In genomic region chr12:68932701-68933563, GRCh38 we compare ENCODE assay signal across 8 cellular contexts. TPM values are rescaled to one million over a fixed set of nuclear protein-coding genes. Genes with fewer than 3 reads are reported as not detected.
DNase-seq lines count a peak whose midpoint lies in the region; ATAC-seq lines count a peak whose summit lies in the region.

TSS of gene CPM (minus strand) at chr12:68933171. CDS start at chr12:68932837, 334 bp downstream.

- peaks cover 19% of the 10 kb centered on the region for H3K4me1 ChIP-seq in mononuclear cell (ENCODE audit: insufficient read depth, low read length)

- peak within 1 kb of the TSS; percentile 64 for H3K4me3 ChIP-seq in mononuclear cell (ENCODE audit: low read length)

- peak; percentile 87 for ATAC-seq in HG03025 (IDR thresholded peaks at IDR 0.05; ENCODE audit: low FRiP score, unreplicated experiment)

- no peaks in the 10 kb centered on the region for H3K9me3 ChIP-seq in mononuclear cell (ENCODE audit: low read depth, low read length)

- DNase-seq in NCI-H2196 (lab: John Stamatoyannopoulos, UW; ENCODE audit: unreplicated experiment) (peak; percentile 36), NCI-H2196 treated with DMSO at 0.1 percent for 48 hours (lab: John Stamatoyannopoulos, UW; ENCODE audit: unreplicated experiment) (no peak), NCI-H748 treated with DMSO at 0.1 percent for 48 hours (lab: John Stamatoyannopoulos, UW) (peak; percentile 62), epidermal melanocyte (ENCODE audit: insufficient read length, low spot score) (peak; percentile 65)
- DNase-seq in activated CD8-positive, alpha-beta memory T cell treated with anti-CD3 and anti-CD28 coated beads, Interleukin-2, amount 50 U/mL, for 4 hours, result peak; percentile 67
- DNase-seq in stimulated activated CD8-positive, alpha-beta memory T cell treated with anti-CD3 and anti-CD28 coated beads, Interleukin-15, amount 100 ng/mL, for 48 hours (ENCODE audit: low read depth in 2 of 2), result peak; percentile 43 to 71

- peaks cover 14% of the 10 kb centered on the region for H3K27me3 ChIP-seq in mononuclear cell (ENCODE audit: insufficient read depth, low read length)

RNA-seq across cellular contexts. Expression of gene CPM, which starts in this region (rescaled TPM):
- 13.2 TPM for total RNA-seq in mononuclear cell
